ENCODE assay signal across 7 cellular contexts in the genomic region with DNA sequence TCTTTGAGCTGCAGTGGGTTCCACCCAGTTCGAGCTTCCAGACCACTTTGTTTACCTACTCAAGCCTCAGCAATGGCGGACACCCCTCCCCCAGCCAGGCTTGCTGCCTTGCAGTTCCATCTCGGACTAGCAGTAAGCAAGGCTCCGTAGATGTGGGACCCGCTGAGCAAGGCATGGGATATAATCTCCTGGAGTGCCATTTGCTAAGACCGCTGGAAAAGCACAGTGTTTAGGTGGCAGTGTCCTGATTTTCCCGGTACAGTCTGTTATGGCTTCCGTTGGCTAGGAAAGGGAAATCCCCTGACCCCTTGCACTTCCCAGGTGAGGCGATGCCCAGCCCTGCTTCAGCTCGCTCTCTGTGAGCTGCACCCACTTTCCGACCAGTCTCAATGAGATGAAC.
A peak's percentile ranks its signal among the peaks of the same experiment; 100 is the strongest.
DNase-seq lines count a peak whose midpoint lies in the region; ATAC-seq, FAIRE-seq and TF ChIP-seq lines count a peak whose summit lies in the region.
"Not testable (repeated sequence)": the region's sequence is repeated elsewhere in the genome, so short reads cannot be mapped to it uniquely, and the experiment has no call there.

No MANE protein-coding gene starts in this region.

- DNase-seq in HL-60 (ENCODE audit: low read depth in 1 of 2, low spot score in 1 of 2); HepG2 (ENCODE audit: low spot score); neuronal stem cell (ENCODE audit: low spot score): not testable (repeated sequence)
- DNase-seq in Right ventricle myocardium inferior (ENCODE audit: missing footprints) = peak; percentile 53
- DNase-seq in spleen = peak; percentile 65

- not testable (repeated sequence) for H2BK5ac ChIP-seq in neuronal stem cell (ENCODE audit: low read length)

- H3K4me1 ChIP-seq in OCI-LY1 (ENCODE audit: insufficient read depth, low read length, severe bottlenecking); HepG2 (ENCODE audit: insufficient read depth, low read length); neuronal stem cell (ENCODE audit: control insufficient read depth in 2 of 2, insufficient read depth in 1 of 2, low read depth in 1 of 2, low read length in 2 of 2); spleen: not testable (repeated sequence)
- peaks cover 20 to 26% of the 10 kb centered on the region in 2 experiments for H3K4me1 ChIP-seq in neutrophil (ENCODE audit: control insufficient read depth in 1 of 2, insufficient read depth in 1 of 2, low read depth in 1 of 2, low read length in 1 of 2)

- peak overlapping the region; percentile 38 for H3K14ac ChIP-seq in neuronal stem cell (ENCODE audit: low read length)

- H3K79me2 ChIP-seq in OCI-LY1 (ENCODE audit: insufficient read depth, low read length); HepG2 (ENCODE audit: insufficient read depth, low read length): not testable (repeated sequence)

- FAIRE-seq in HepG2 (lab: Jason Lieb, UNC) = not testable (repeated sequence)

- not testable (repeated sequence) for H3K18ac ChIP-seq in neuronal stem cell (ENCODE audit: low read length)

- not testable (repeated sequence) for BruUV-seq in HepG2 (replicated peaks; lab: Mats Ljungman, UMichigan)

- not testable (repeated sequence) for H4K20me1 ChIP-seq in OCI-LY1 (ENCODE audit: insufficient read depth, low read length); HepG2 (ENCODE audit: insufficient read depth, low read length)

- WGBS in HepG2 (ENCODE audit: low lambda C conversion rate) = 32% methylated on average over 7 of the region's 11 CpGs
- WGBS in neuronal stem cell (ENCODE audit: extremely low coverage in 2 of 2, insufficient read length in 2 of 2, insufficient replicate concordance in 1 of 2), 2 donors = no CpG with 5 or more reads among the region's 11 CpGs
- WGBS in spleen, 5 donors = 87 to 96% (median 91%) methylated on average over 11 of the region's 11 CpGs

- not testable (repeated sequence) for ATAC-seq in Right ventricle myocardium inferior, HepG2

- H3F3A ChIP-seq in OCI-LY1 (ENCODE audit: insufficient read depth, low read length) = not testable (repeated sequence)

- H3K9ac ChIP-seq in OCI-LY1 (ENCODE audit: low read length); HepG2 (ENCODE audit: insufficient read depth, low read depth, low read length); neuronal stem cell (ENCODE audit: low read depth, low read length, poor library complexity): not testable (repeated sequence)

- H4K91ac ChIP-seq in neuronal stem cell (ENCODE audit: low read depth, low read length, poor library complexity) = not testable (repeated sequence)

- H4K8ac ChIP-seq in neuronal stem cell (ENCODE audit: low read depth, low read length) = not testable (repeated sequence)

- H3K4ac ChIP-seq in neuronal stem cell (ENCODE audit: low read length) = not testable (repeated sequence)

- not testable (repeated sequence) for H3K27me3 ChIP-seq in HL-60 (ENCODE audit: insufficient read depth, poor library complexity, severe bottlenecking); OCI-LY1 (ENCODE audit: insufficient read depth, low read length); HepG2 (ENCODE audit: control insufficient read depth in 1 of 2, insufficient read depth in 2 of 2, low read length in 2 of 2); neuronal stem cell (ENCODE audit: control insufficient read depth in 3 of 3, insufficient read depth in 3 of 3, low read depth in 1 of 3, low read length in 3 of 3); neutrophil; spleen (replicated peaks in 1 of 7)

- not testable (repeated sequence) for H3K4me2 ChIP-seq in OCI-LY1 (ENCODE audit: low read length); neuronal stem cell (ENCODE audit: insufficient read depth, low read length, poor library complexity, severe bottlenecking)
- 0 out of 2 replicates have a peak overlapping the region, but pooled peaks have one; percentile 7 for H3K4me2 ChIP-seq in HepG2 (ENCODE audit: low read depth, low read length)

- H2AFZ ChIP-seq in OCI-LY1 (ENCODE audit: low read length) = peak overlapping the region; percentile 33; the same call in 1 of the 2 replicates
- H2AFZ ChIP-seq in HepG2 (ENCODE audit: low read length); neuronal stem cell (ENCODE audit: low read length): not testable (repeated sequence)

- H3K9me3 ChIP-seq in OCI-LY1 (ENCODE audit: low read length); HepG2 (ENCODE audit: low read length); neuronal stem cell (replicated peaks in 1 of 2; ENCODE audit: control insufficient read depth in 2 of 2, insufficient read depth in 1 of 2, low read depth in 1 of 2, low read length in 2 of 2); neutrophil: not testable (repeated sequence)
- peaks cover 0 to 19% (median 4%) of the 10 kb centered on the region in 8 donors for H3K9me3 ChIP-seq in spleen

- not testable (repeated sequence) for H2AK5ac ChIP-seq in neuronal stem cell (ENCODE audit: low read depth, low read length)

- not testable (repeated sequence) for H3K9me2 ChIP-seq in OCI-LY1 (ENCODE audit: low read depth, low read length)

- not testable (repeated sequence) for TF ChIP-seq RAD21 in HepG2 (CRISPR knock-in tag; IDR thresholded peaks at IDR 0.05)

- intact Hi-C loops in Right ventricle myocardium inferior (cut with DNase I); HepG2 (cut with micrococcal nuclease; ENCODE audit: unreplicated experiment); spleen (cut with DNase I; ENCODE audit: low total_unique reads): not testable (repeated sequence)

- H2BK12ac ChIP-seq in neuronal stem cell (ENCODE audit: low read length) = not testable (repeated sequence)

- not testable (repeated sequence) for H2BK15ac ChIP-seq in neuronal stem cell (ENCODE audit: low read length)

- peak overlapping the region; percentile 57 for H3K27ac ChIP-seq in HL-60 (replicated peaks)
- H3K27ac ChIP-seq in OCI-LY1 (ENCODE audit: low read depth, low read length, poor library complexity, severe bottlenecking); HepG2 (ENCODE audit: extremely low read length, insufficient read depth, low read length); neuronal stem cell (replicated peaks; ENCODE audit: low read length): not testable (repeated sequence)
- peak overlapping the region; percentile 88 for H3K27ac ChIP-seq in neutrophil
- peak overlapping the region in 4 of 8 donors; percentile 18 to 78 (median 46) for H3K27ac ChIP-seq in spleen

- not testable (repeated sequence) for H3K79me1 ChIP-seq in neuronal stem cell (ENCODE audit: low read depth, low read length)

- H3K4me3 ChIP-seq in HL-60 (replicated peaks; ENCODE audit: insufficient read depth, low read length); OCI-LY1 (ENCODE audit: low read depth, low read length, poor library complexity, severe bottlenecking); HepG2 (replicated peaks in 1 of 3; ENCODE audit: insufficient read depth in 1 of 3, low read depth in 2 of 3, low read length in 3 of 3); neuronal stem cell (ENCODE audit: low read length in 2 of 2); spleen: not testable (repeated sequence)
- H3K4me3 ChIP-seq in neutrophil (ENCODE audit: low read depth in 1 of 2, low read length in 1 of 2) = peak overlapping the region; percentile 35

- POLR2A ChIA-PET in HepG2 (lab: Yijun Ruan, JAX) = not testable (repeated sequence)

- in situ Hi-C loops in HepG2 (cut with HindIII; ENCODE audit: extremely low pct_ligation_motif_present, low pct_unique_long_range_greater_than_20kb) = not testable (repeated sequence)

- not testable (repeated sequence) for TF ChIP-seq POLR2A in HepG2 (IDR thresholded peaks at IDR 0.05; ENCODE audit: insufficient read depth in 1 of 2, low read depth in 2 of 2, low read length in 2 of 2); spleen (IDR thresholded peaks at IDR 0.05)

- H3K36me3 ChIP-seq in OCI-LY1 (ENCODE audit: insufficient read depth, low read length); HepG2 (replicated peaks in 1 of 2; ENCODE audit: control insufficient read depth in 1 of 2, insufficient read depth in 2 of 2, low read length in 2 of 2); neuronal stem cell (replicated peaks in 1 of 2; ENCODE audit: control insufficient read depth in 2 of 2, insufficient read depth in 2 of 2, low read length in 2 of 2); neutrophil; spleen: not testable (repeated sequence)

- CTCF ChIA-PET in HepG2 (lab: Yijun Ruan, JAX; ENCODE audit: low intra/inter-chr PET ratio, low total read pairs) = not testable (repeated sequence)

- TF ChIP-seq CTCF in HL-60 (IDR thresholded peaks at IDR 0.05; ENCODE audit: insufficient read depth, low read length); OCI-LY1 (IDR thresholded peaks at IDR 0.05; ENCODE audit: low read length); HepG2 (CRISPR knock-in tag; IDR thresholded peaks at IDR 0.05); neutrophil (IDR thresholded peaks at IDR 0.05); spleen (IDR thresholded peaks at IDR 0.05 in 8 of 11, conservative IDR thresholded peaks at IDR 0.05 in 3 of 11): not testable (repeated sequence)

- not testable (repeated sequence) for H2BK120ac ChIP-seq in neuronal stem cell (ENCODE audit: low read depth, low read length)

- not testable (repeated sequence) for H3K23ac ChIP-seq in neuronal stem cell (ENCODE audit: low read depth, low read length, poor library complexity)

- TF ChIP-seq EP300 in HepG2 (IDR thresholded peaks at IDR 0.05; ENCODE audit: low read depth in 2 of 2, low read length in 2 of 2); HepG2 (CRISPR knock-in tag; IDR thresholded peaks at IDR 0.05; ENCODE audit: borderline replicate concordance): not testable (repeated sequence)
